ENCODE assay signal across 8 cellular contexts in the genomic region with DNA sequence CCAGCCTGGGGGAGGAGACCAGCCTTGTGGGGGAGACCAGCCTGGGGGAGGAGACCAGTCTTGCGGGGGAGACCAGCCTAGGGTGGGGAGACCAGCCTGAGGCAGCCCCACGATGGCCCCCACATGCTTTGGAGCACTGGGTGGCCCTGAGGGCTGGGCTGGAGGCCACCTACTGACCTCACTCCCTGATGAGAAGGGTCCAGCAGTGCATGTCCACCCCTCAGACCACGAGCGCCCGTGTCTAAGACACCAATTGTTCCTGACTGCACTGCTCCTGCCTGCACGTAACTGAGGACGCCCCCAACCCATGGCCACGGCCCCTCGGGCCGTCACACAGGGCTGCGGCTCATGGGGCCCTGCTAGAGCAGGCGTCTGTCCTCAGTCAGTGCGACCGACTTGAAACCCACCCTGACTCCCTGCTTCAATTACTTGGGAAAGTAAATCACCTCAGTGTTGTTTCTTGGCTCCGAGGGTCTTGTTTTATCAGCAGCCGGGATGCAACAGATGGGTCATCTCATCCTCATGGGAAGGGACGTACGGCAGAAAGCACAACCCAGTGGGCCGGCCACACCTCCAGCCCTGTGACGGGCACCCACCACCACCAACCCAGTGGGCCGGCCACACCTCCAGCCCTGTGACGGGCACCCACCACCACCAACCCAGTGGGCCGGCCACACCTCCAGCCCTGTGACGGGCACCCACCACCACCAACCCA. TPM values are rescaled to one million over a fixed set of nuclear protein-coding genes. Genes with fewer than 3 reads are reported as not detected.
DNase-seq lines count a peak whose midpoint lies in the region; ATAC-seq, FAIRE-seq and TF ChIP-seq lines count a peak whose summit lies in the region.

Gene SPATC1L, minus strand, starts transcription at position 550 of the 715 bp plus-strand sequence. CDS start 1,643 bp downstream, outside the sequence.

- H3K4me1 ChIP-seq in Peyer's patch, result peaks cover 0 to 6% (median 0%) of the 10 kb centered on the region in 4 donors
- peaks cover 6 to 29% (median 23%) of the 10 kb centered on the region in 9 donors for H3K4me1 ChIP-seq in heart right ventricle

- TF ChIP-seq POLR2A in Peyer's patch (IDR thresholded peaks at IDR 0.05), result no peak

- H3K27me3 ChIP-seq in Peyer's patch (no peaks in the 10 kb centered on the region), heart right ventricle (no peaks in the 10 kb centered on the region)

- no peak for FAIRE-seq in urothelium cell line (lab: Jason Lieb, UNC)

- WGBS in heart right ventricle, 2 donors, result 3 to 24% methylated on average over 20 to 21 of the region's 24 CpGs

- ATAC-seq in HG02973 (IDR thresholded peaks at IDR 0.05; ENCODE audit: unreplicated experiment) (peak; percentile 33), heart right ventricle (peak in 7 of 8 donors; percentile 64 to 79 (median 75)), HG03565 (IDR thresholded peaks at IDR 0.05; ENCODE audit: unreplicated experiment) (no peak)

- DNase-seq in ELR (ENCODE audit: low read depth), result peak; percentile 68
- peak; percentile 45 to 74 (median 56) for DNase-seq in Peyer's patch
- peak; percentile 73 for DNase-seq in amniotic epithelial cell (ENCODE audit: low read depth)
- DNase-seq in heart right ventricle, result peak; percentile 61 to 71
- peak; percentile 80 for DNase-seq in pons (ENCODE audit: low spot score)
- DNase-seq in urothelium cell line (ENCODE audit: low spot score), result peak; percentile 69

- H3K36me3 ChIP-seq in Peyer's patch, result no peaks in the 10 kb centered on the region
- H3K36me3 ChIP-seq in heart right ventricle, result peaks cover 0 to under 1% (median 0%) of the 10 kb centered on the region in 9 donors

- no peaks in the 10 kb centered on the region for H3K9me3 ChIP-seq in Peyer's patch
- no peaks in the 10 kb centered on the region for H3K9me3 ChIP-seq in heart right ventricle

- H3K27ac ChIP-seq in Peyer's patch, result peak within 1 kb of the TSS; percentile 36 to 91 (median 70)
- peak within 1 kb of the TSS; percentile 65 to 97 (median 82) for H3K27ac ChIP-seq in heart right ventricle

- H3K4me3 ChIP-seq in Peyer's patch (peak within 1 kb of the TSS; percentile 36 to 63 (median 54)), heart right ventricle (peak within 1 kb of the TSS; percentile 52 to 96 (median 68))

- intact Hi-C loops in heart right ventricle (cut with DNase I), result loop anchor here in 1 of 10 donors (10.0 kb wide), 2 partner anchors 101 to 141 kb away; partner anchors contain the start of genes C21orf58, MCM3AP, PCNT and YBEY

- no peak for TF ChIP-seq CTCF in Peyer's patch (IDR thresholded peaks at IDR 0.05)
- no peak for TF ChIP-seq CTCF in heart right ventricle (IDR thresholded peaks at IDR 0.05)

RNA-seq across cellular contexts. Expression of gene SPATC1L, which starts in this region (rescaled TPM):
- total RNA-seq in Peyer's patch (10 to 100 TPM in 1 of 4 donors, 1 to 10 TPM in 3; 1.1 to 13.2 (median 2.6) TPM), heart right ventricle (1 to 10 TPM; 4.7 to 9.8 (median 8.2) TPM)
- polyA plus RNA-seq in heart right ventricle, result 10 to 100 TPM; 12.7 to 14.6 TPM
